7 cellular contexts compared by ENCODE assay signal in the genomic region with DNA sequence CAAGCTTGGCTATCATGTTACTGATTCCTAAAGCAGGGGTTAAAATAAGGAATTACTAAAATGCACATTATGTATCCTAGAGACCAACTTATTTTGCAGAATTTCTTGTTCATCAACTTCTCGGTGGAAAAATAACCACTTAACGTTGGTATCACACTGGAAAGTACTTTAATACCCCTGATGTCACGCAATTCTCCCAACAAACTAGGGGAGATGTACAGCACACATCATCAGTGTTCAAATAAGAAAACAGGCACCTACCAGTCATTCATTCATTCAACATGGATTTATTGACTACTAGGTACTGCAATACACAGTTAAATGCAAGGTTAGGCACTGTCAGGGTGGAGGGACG. TPM values are rescaled to one million over a fixed set of nuclear protein-coding genes. Genes with fewer than 3 reads are reported as not detected.
DNase-seq lines count a peak whose midpoint lies in the region; ATAC-seq and TF ChIP-seq lines count a peak whose summit lies in the region.

No MANE protein-coding gene starts in this region.

- peaks cover 5% of the 10 kb centered on the region for H3K27me3 Mint-ChIP-seq in activated T-helper 1 cell treated with anti-CD3 and anti-CD28 coated beads, Interleukin-12 subunit alpha, Interleukin-12 subunit beta, Interleukin-2, Interleukin-4 antibody, amounts not matched to agents 30 ng/mL and 10 ng/mL and 1 ng/mL, durations not matched to agents 14 hours and 24 hours and 36 hours (ENCODE audit: insufficient read depth)
- H3K27me3 Mint-ChIP-seq in stimulated activated memory B cell treated with anti-CD40 and anti-IgM and Interleukin-4, amounts not matched to agents 10 μg/mL and 1 μg/mL and 100 μg/mL, for 72 hours = no peaks in the 10 kb centered on the region

- peaks cover 29% of the 10 kb centered on the region for H3K4me1 Mint-ChIP-seq in activated T-helper 1 cell treated with anti-CD3 and anti-CD28 coated beads, Interleukin-12 subunit alpha, Interleukin-12 subunit beta, Interleukin-2, Interleukin-4 antibody, amounts not matched to agents 30 ng/mL and 10 ng/mL and 1 ng/mL, durations not matched to agents 14 hours and 24 hours and 36 hours (ENCODE audit: low read depth)
- peaks cover 43% of the 10 kb centered on the region for H3K4me1 Mint-ChIP-seq in stimulated activated memory B cell treated with anti-CD40 and anti-IgM and Interleukin-4, amounts not matched to agents 10 μg/mL and 1 μg/mL and 100 μg/mL, for 72 hours

- TF ChIP-seq CTCF in HFF-Myc (IDR thresholded peaks at IDR 0.05; ENCODE audit: low read depth, low read length, missing control alignments) = no peak

- peaks cover 4% of the 10 kb centered on the region for H3K4me1 ChIP-seq in iPS-15b (ENCODE audit: control insufficient read depth, insufficient read depth, low read length)

- DNase-seq in HFF-Myc (ENCODE audit: extremely low read depth, low read depth) (no peak), GM19238 (ENCODE audit: insufficient read length, low spot score) (no peak), putamen (ENCODE audit: low spot score) (no peak)
- DNase-seq in activated T-helper 1 cell treated with anti-CD3 and anti-CD28 coated beads, Interleukin-12 subunit alpha, Interleukin-12 subunit beta, Interleukin-2, Interleukin-4 antibody, amounts not matched to agents 30 ng/mL and 10 ng/mL and 1 ng/mL, durations not matched to agents 14 hours and 24 hours and 36 hours (ENCODE audit: low spot score) = no peak

- peak overlapping the region; percentile 82 for H3K4me3 ChIP-seq in HFF-Myc (replicated peaks; ENCODE audit: low read depth, low read length)
- peak overlapping the region; percentile 91 for H3K4me3 ChIP-seq in iPS-15b (ENCODE audit: low read depth, low read length)

- peak overlapping the region; percentile 16 for H3K9ac ChIP-seq in iPS-15b (ENCODE audit: low read depth, low read length)

- no peak for ATAC-seq in stimulated activated memory B cell treated with anti-CD40 and anti-IgM and Interleukin-4, amounts not matched to agents 10 μg/mL and 1 μg/mL and 100 μg/mL, for 72 hours
- ATAC-seq in GM18858 (IDR thresholded peaks at IDR 0.05; ENCODE audit: unreplicated experiment) = no peak

- peaks cover 15% of the 10 kb centered on the region for H3K36me3 ChIP-seq in iPS-15b (ENCODE audit: control insufficient read depth, insufficient read depth, low read length)

- peak overlapping the region; percentile 90 for H3K4me3 Mint-ChIP-seq in activated T-helper 1 cell treated with anti-CD3 and anti-CD28 coated beads, Interleukin-12 subunit alpha, Interleukin-12 subunit beta, Interleukin-2, Interleukin-4 antibody, amounts not matched to agents 30 ng/mL and 10 ng/mL and 1 ng/mL, durations not matched to agents 14 hours and 24 hours and 36 hours
- H3K4me3 Mint-ChIP-seq in stimulated activated memory B cell treated with anti-CD40 and anti-IgM and Interleukin-4, amounts not matched to agents 10 μg/mL and 1 μg/mL and 100 μg/mL, for 72 hours = peak overlapping the region; percentile 88

- no peaks in the 10 kb centered on the region for H3K9me3 ChIP-seq in iPS-15b (ENCODE audit: control insufficient read depth, insufficient read depth, low read length)

- no peaks in the 10 kb centered on the region for H3K27me3 ChIP-seq in iPS-15b (ENCODE audit: control insufficient read depth, insufficient read depth, low read length)

- H3K27ac Mint-ChIP-seq in activated T-helper 1 cell treated with anti-CD3 and anti-CD28 coated beads, Interleukin-12 subunit alpha, Interleukin-12 subunit beta, Interleukin-2, Interleukin-4 antibody, amounts not matched to agents 30 ng/mL and 10 ng/mL and 1 ng/mL, durations not matched to agents 14 hours and 24 hours and 36 hours = peak overlapping the region; percentile 96
- peak overlapping the region; percentile 94 for H3K27ac Mint-ChIP-seq in stimulated activated memory B cell treated with anti-CD40 and anti-IgM and Interleukin-4, amounts not matched to agents 10 μg/mL and 1 μg/mL and 100 μg/mL, for 72 hours

- intact Hi-C loops in activated T-helper 1 cell treated with anti-CD3 and anti-CD28 coated beads, Interleukin-12 subunit alpha, Interleukin-12 subunit beta, Interleukin-2, Interleukin-4 antibody, amounts not matched to agents 30 ng/mL and 10 ng/mL and 1 ng/mL, durations not matched to agents 14 hours and 24 hours and 36 hours (cut with micrococcal nuclease) = loop anchor here (1.0 to 2.0 kb wide), 7 partner anchors 13 to 321 kb away; partner anchors contain the start of genes C7orf57 and UPP1

- H3K36me3 Mint-ChIP-seq in activated T-helper 1 cell treated with anti-CD3 and anti-CD28 coated beads, Interleukin-12 subunit alpha, Interleukin-12 subunit beta, Interleukin-2, Interleukin-4 antibody, amounts not matched to agents 30 ng/mL and 10 ng/mL and 1 ng/mL, durations not matched to agents 14 hours and 24 hours and 36 hours (ENCODE audit: low read depth) = peaks cover 35% of the 10 kb centered on the region
- peaks cover 33% of the 10 kb centered on the region for H3K36me3 Mint-ChIP-seq in stimulated activated memory B cell treated with anti-CD40 and anti-IgM and Interleukin-4, amounts not matched to agents 10 μg/mL and 1 μg/mL and 100 μg/mL, for 72 hours

- no peaks in the 10 kb centered on the region for H3K9me3 Mint-ChIP-seq in activated T-helper 1 cell treated with anti-CD3 and anti-CD28 coated beads, Interleukin-12 subunit alpha, Interleukin-12 subunit beta, Interleukin-2, Interleukin-4 antibody, amounts not matched to agents 30 ng/mL and 10 ng/mL and 1 ng/mL, durations not matched to agents 14 hours and 24 hours and 36 hours
- no peaks in the 10 kb centered on the region for H3K9me3 Mint-ChIP-seq in stimulated activated memory B cell treated with anti-CD40 and anti-IgM and Interleukin-4, amounts not matched to agents 10 μg/mL and 1 μg/mL and 100 μg/mL, for 72 hours

RNA-seq across cellular contexts. Expression of gene HUS1, which starts 0.6 kb away (rescaled TPM):
- 34.4 and 36.4 TPM in 2 replicates for total RNA-seq in activated T-helper 1 cell treated with anti-CD3 and anti-CD28 coated beads, Interleukin-12 subunit alpha, Interleukin-12 subunit beta, Interleukin-2, Interleukin-4 antibody, amounts not matched to agents 30 ng/mL and 10 ng/mL and 1 ng/mL, durations not matched to agents 14 hours and 24 hours and 36 hours

RNA-seq across cellular contexts. Expression of gene PKD1L1, which starts 30.5 kb away (rescaled TPM):
- 0.07 TPM in 1 of 2 replicates, not detected in the other for total RNA-seq in activated T-helper 1 cell treated with anti-CD3 and anti-CD28 coated beads, Interleukin-12 subunit alpha, Interleukin-12 subunit beta, Interleukin-2, Interleukin-4 antibody, amounts not matched to agents 30 ng/mL and 10 ng/mL and 1 ng/mL, durations not matched to agents 14 hours and 24 hours and 36 hours

RNA-seq across cellular contexts. Expression of gene SUN3, which starts 50.1 kb away (rescaled TPM):
- total RNA-seq in activated T-helper 1 cell treated with anti-CD3 and anti-CD28 coated beads, Interleukin-12 subunit alpha, Interleukin-12 subunit beta, Interleukin-2, Interleukin-4 antibody, amounts not matched to agents 30 ng/mL and 10 ng/mL and 1 ng/mL, durations not matched to agents 14 hours and 24 hours and 36 hours = not detected in 2 replicates

RNA-seq across cellular contexts. Expression of gene C7orf57, which starts 56.6 kb away (rescaled TPM):
- 0.10 and 0.31 TPM in 2 replicates for total RNA-seq in activated T-helper 1 cell treated with anti-CD3 and anti-CD28 coated beads, Interleukin-12 subunit alpha, Interleukin-12 subunit beta, Interleukin-2, Interleukin-4 antibody, amounts not matched to agents 30 ng/mL and 10 ng/mL and 1 ng/mL, durations not matched to agents 14 hours and 24 hours and 36 hours
